ENCODE assay signal across 30 cellular contexts in genomic region chr1:226203693-226204092, GRCh38. TPM values are rescaled to one million over a fixed set of nuclear protein-coding genes. Genes with fewer than 3 reads are reported as not detected.
"Had no signal": no experiment of that assay in that cellular context is flagged by ENCODE, and none has a peak within 500 bp of the region (broad histone marks: within the 10 kb centered on the region; RNA-seq: fewer than 3 reads in every experiment).

No MANE protein-coding gene starts in this region.

- H3K4me3 ChIP-seq: ascending aorta, body of pancreas, PC-9 had no signal

- H3K4me3 Mint-ChIP-seq: activated B cell treated with CpG ODN at 0.5 μM for 24 hours; activated CD4-positive, alpha-beta T cell treated with anti-CD3 and anti-CD28 coated beads, Interleukin-2, amount 10 ng/mL, durations not matched to agents 24 days and 14 days; activated CD8-positive, alpha-beta memory T cell treated with anti-CD3 and anti-CD28 coated beads, Interleukin-2, amount 10 ng/mL, durations not matched to agents 7 days and 5 days; activated naive CD8-positive, alpha-beta T cell treated with anti-CD3 and anti-CD28 coated beads, Interleukin-2, amount 50 U/mL, for 24 hours; activated T-cell treated with anti-CD3 and anti-CD28 coated beads, Interleukin-2, amount 50 U/mL, for 4 hours; central memory CD8-positive, alpha-beta T cell; IgD-negative memory B cell; T-helper 17 cell had no signal

- H3K9me3 ChIP-seq: ascending aorta, body of pancreas had no signal

- H3K27me3 Mint-ChIP-seq: IgD-negative memory B cell had no signal

- DNase-seq: activated B cell treated with CpG ODN at 0.5 μM for 24 hours; activated CD4-positive, alpha-beta T cell treated with anti-CD3 and anti-CD28 coated beads for 1 hour; activated CD4-positive, alpha-beta T cell treated with anti-CD3 and anti-CD28 coated beads, Interleukin-2, amount 10 ng/mL, durations not matched to agents 24 days and 14 days; activated CD4-positive, alpha-beta T cell treated with anti-CD3 and anti-CD28 coated beads, Interleukin-2, amount 50 U/mL, for 48 hours; activated CD8-positive, alpha-beta memory T cell treated with anti-CD3 and anti-CD28 coated beads, Interleukin-2, amount 10 ng/mL, durations not matched to agents 7 days and 5 days; activated effector memory CD4-positive, alpha-beta T cell treated with anti-CD3 and anti-CD28 coated beads, Interleukin-2, amount 50 U/mL, for 16 hours; activated naive CD4-positive, alpha-beta T cell treated with Interleukin-2 at 50 U/mL for 16 hours; activated naive CD8-positive, alpha-beta T cell treated with anti-CD3 and anti-CD28 coated beads, Interleukin-2, amount 50 U/mL, for 24 hours; activated T-cell treated with anti-CD3 and anti-CD28 coated beads, Interleukin-2, amount 50 U/mL, for 4 hours; amniotic stem cell; body of pancreas; NCI-H1105 treated with DMSO at 0.1 percent for 48 hours; NCI-H1436 treated with DMSO at 0.1 percent for 48 hours; NCI-H187; NCI-H2081; NCI-H2171; NCI-H2227 treated with DMSO at 0.1 percent for 48 hours; NCI-H446 treated with DMSO at 0.1 percent for 48 hours; NCI-H526; NCI-H82; PC-9; SIG-M5; T-helper 17 cell; T-helper 9 cell had no signal

- H3K4me1 ChIP-seq: ascending aorta, body of pancreas had no signal

- H3K36me3 ChIP-seq: ascending aorta had no signal

- H3K4me2 ChIP-seq: KMS-11 had no signal

- H2AFZ ChIP-seq: PC-9 had no signal

- H3K4me1 Mint-ChIP-seq: activated CD4-positive, alpha-beta T cell treated with anti-CD3 and anti-CD28 coated beads, Interleukin-2, amount 10 ng/mL, durations not matched to agents 24 days and 14 days; activated CD8-positive, alpha-beta memory T cell treated with anti-CD3 and anti-CD28 coated beads, Interleukin-2, amount 10 ng/mL, durations not matched to agents 7 days and 5 days; activated naive CD8-positive, alpha-beta T cell treated with anti-CD3 and anti-CD28 coated beads, Interleukin-2, amount 50 U/mL, for 24 hours; central memory CD8-positive, alpha-beta T cell; T-helper 17 cell had no signal

- H3K27me3 ChIP-seq: ascending aorta, body of pancreas had no signal

- H3K27ac Mint-ChIP-seq: activated B cell treated with CpG ODN at 0.5 μM for 24 hours; activated CD4-positive, alpha-beta T cell treated with anti-CD3 and anti-CD28 coated beads, Interleukin-2, amount 10 ng/mL, durations not matched to agents 24 days and 14 days; activated CD8-positive, alpha-beta memory T cell treated with anti-CD3 and anti-CD28 coated beads, Interleukin-2, amount 10 ng/mL, durations not matched to agents 7 days and 5 days; activated naive CD4-positive, alpha-beta T cell treated with anti-CD3 and anti-CD28 coated beads, Interleukin-2, amount 50 U/mL, for 72 hours; activated naive CD8-positive, alpha-beta T cell treated with anti-CD3 and anti-CD28 coated beads, Interleukin-2, amount 50 U/mL, for 24 hours; IgD-negative memory B cell; T-helper 17 cell had no signal

- H3K9me3 Mint-ChIP-seq: activated B cell treated with CpG ODN at 0.5 μM for 24 hours; activated CD4-positive, alpha-beta T cell treated with anti-CD3 and anti-CD28 coated beads, Interleukin-2, amount 10 ng/mL, durations not matched to agents 24 days and 14 days; activated naive CD4-positive, alpha-beta T cell treated with anti-CD3 and anti-CD28 coated beads, Interleukin-2, amount 50 U/mL, for 72 hours; activated naive CD8-positive, alpha-beta T cell treated with anti-CD3 and anti-CD28 coated beads, Interleukin-2, amount 50 U/mL, for 24 hours; activated T-cell treated with anti-CD3 and anti-CD28 coated beads, Interleukin-2, amount 50 U/mL, for 4 hours; central memory CD8-positive, alpha-beta T cell; IgD-negative memory B cell had no signal

- ATAC-seq: activated CD8-positive, alpha-beta memory T cell treated with anti-CD3 and anti-CD28 coated beads, Interleukin-2, amount 10 ng/mL, durations not matched to agents 7 days and 5 days; activated naive CD8-positive, alpha-beta T cell treated with anti-CD3 and anti-CD28 coated beads, Interleukin-2, amount 50 U/mL, for 24 hours; activated T-cell treated with anti-CD3 and anti-CD28 coated beads, Interleukin-2, amount 50 U/mL, for 4 hours; body of pancreas; T-helper 17 cell had no signal

- H3K36me3 Mint-ChIP-seq: activated CD8-positive, alpha-beta memory T cell treated with anti-CD3 and anti-CD28 coated beads, Interleukin-2, amount 10 ng/mL, durations not matched to agents 7 days and 5 days; activated naive CD4-positive, alpha-beta T cell treated with anti-CD3 and anti-CD28 coated beads, Interleukin-2, amount 50 U/mL, for 72 hours; IgD-negative memory B cell had no signal

- H3K9ac ChIP-seq: KMS-11 had no signal

- H3K27ac ChIP-seq: ascending aorta, body of pancreas, KMS-11, PC-9 had no signal

RNA-seq across cellular contexts. Expression of gene MIXL1, which starts 19.8 kb away (rescaled TPM):
- total RNA-seq: activated CD4-positive, alpha-beta T cell treated with anti-CD3 and anti-CD28 coated beads, Interleukin-2, amount 10 ng/mL, durations not matched to agents 24 days and 14 days; activated CD8-positive, alpha-beta memory T cell treated with anti-CD3 and anti-CD28 coated beads, Interleukin-2, amount 10 ng/mL, durations not matched to agents 7 days and 5 days; activated T-cell treated with anti-CD3 and anti-CD28 coated beads, Interleukin-2, amount 50 U/mL, for 4 hours; ascending aorta; body of pancreas; PC-9; RPMI7951; T-helper 17 cell had no signal
